Comparison of ENCODE assay signal across 1 cellular context in genomic region chr6:27478141-27478705, GRCh38.
TF ChIP-seq lines count a peak whose summit lies in the region.

No MANE protein-coding gene starts in this region.

TF ChIP-seq in endothelial cell of umbilical vein, 7 proteins besides CTCF, POLR2A, EP300 and RAD21 (continued from another document):
- TF ChIP-seq, protein P1, sequence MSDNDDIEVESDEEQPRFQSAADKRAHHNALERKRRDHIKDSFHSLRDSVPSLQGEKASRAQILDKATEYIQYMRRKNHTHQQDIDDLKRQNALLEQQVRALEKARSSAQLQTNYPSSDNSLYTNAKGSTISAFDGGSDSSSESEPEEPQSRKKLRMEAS (IDR thresholded peaks at IDR 0.05; ENCODE audit: insufficient read depth, insufficient read length) = no peak
- no peak for TF ChIP-seq GATA2 (IDR thresholded peaks at IDR 0.05; ENCODE audit: insufficient read depth, insufficient read length, low read depth, low read length)
